Comparison of ENCODE assay signal across 7 cellular contexts in genomic region chr2:148263890-148264289, GRCh38.
"Had no signal": no experiment of that assay in that cellular context is flagged by ENCODE, and none has a peak within 500 bp of the region (broad histone marks: within the 10 kb centered on the region; RNA-seq: fewer than 3 reads in every experiment).

No MANE protein-coding gene starts in this region.

- H3K4me3 Mint-ChIP-seq: IgD-negative memory B cell had no signal

- ATAC-seq: HepG2 had no signal

- FAIRE-seq: HepG2, HTR-8/SVneo had no signal

- H3K27me3 Mint-ChIP-seq: IgD-negative memory B cell had no signal

- H3K27ac ChIP-seq: HL-60 had no signal

- DNase-seq: IMR-90, KBM-7, KG1 had no signal
